ENCODE assay signal across 9 cellular contexts in the genomic region with DNA sequence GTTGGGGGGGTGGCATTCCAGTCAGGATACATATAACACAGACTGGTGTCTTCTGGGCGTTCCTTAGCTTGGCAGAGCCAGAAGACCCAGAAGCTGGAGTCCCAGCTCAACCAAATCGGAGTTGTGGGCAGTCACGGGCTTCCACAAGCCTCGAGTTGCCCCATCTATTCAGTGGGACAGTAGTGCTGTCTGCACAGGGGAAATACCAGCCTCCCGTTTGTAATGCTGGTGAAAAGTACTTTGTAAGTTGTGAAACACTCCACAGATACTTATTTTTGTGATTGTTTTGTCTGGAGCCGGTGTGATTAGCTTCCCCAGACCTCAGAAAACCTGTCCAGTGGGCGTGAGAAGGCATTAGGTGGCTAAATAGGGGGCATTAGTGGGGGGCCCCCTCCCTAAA. TPM values are rescaled to one million over a fixed set of nuclear protein-coding genes. Genes with fewer than 3 reads are reported as not detected.
DNase-seq lines count a peak whose midpoint lies in the region; ATAC-seq and TF ChIP-seq lines count a peak whose summit lies in the region.
"Had no signal": no experiment of that assay in that cellular context is flagged by ENCODE, and none has a peak within 500 bp of the region (broad histone marks: within the 10 kb centered on the region; RNA-seq: fewer than 3 reads in every experiment).

No MANE protein-coding gene starts in this region.

- H3K4me3 Mint-ChIP-seq in activated CD4-positive, alpha-beta memory T cell treated with anti-CD3 and anti-CD28 coated beads for 36 hours, result peak overlapping the region; percentile 72

- H3K4me3 ChIP-seq in AG04449 (ENCODE audit: low read depth, low read length) (peak overlapping the region; percentile 37), mesendoderm (ENCODE audit: low read length) (no peak overlapping the region)

- no CpG with 5 or more reads among the region's 7 CpGs for WGBS in mesendoderm (ENCODE audit: extremely low coverage, insufficient coverage, low lambda C conversion rate)

- no peak for DNase-seq in AG04449 (ENCODE audit: low read depth, low spot score)
- no peak for DNase-seq in activated CD4-positive, alpha-beta memory T cell treated with anti-CD3 and anti-CD28 coated beads for 36 hours
- DNase-seq in mesendoderm, result no peak
- DNase-seq in epidermal melanocyte (ENCODE audit: insufficient read length, low spot score), result no peak
- no peak for DNase-seq in activated CD4-positive, CD25-positive, alpha-beta regulatory T cell treated with anti-CD3 and anti-CD28 coated beads, Interleukin-2, amount 50 U/mL, for 72 hours
- no peak for DNase-seq in left colon

- peaks cover 20% of the 10 kb centered on the region for H3K79me1 ChIP-seq in mesendoderm (ENCODE audit: low read length)

- no peaks in the 10 kb centered on the region for H3K9me3 Mint-ChIP-seq in activated CD4-positive, alpha-beta memory T cell treated with anti-CD3 and anti-CD28 coated beads for 36 hours

- H2BK120ac ChIP-seq in mesendoderm (ENCODE audit: low read depth, low read length), result no peak overlapping the region

- POLR2A ChIA-PET in AG04449 (lab: Yijun Ruan, JAX), result interaction anchor here (1.3 to 1.7 kb wide), 2 partner anchors 9 to 17 kb away, joined by 3 to 8 read pairs; no protein-coding TSS in a partner anchor
- POLR2A ChIA-PET in activated CD4-positive, alpha-beta memory T cell treated with anti-CD3 and anti-CD28 coated beads for 36 hours (lab: Charles Lee), result interaction anchor here (0.6 to 2.2 kb wide), 5 partner anchors 9 to 218 kb away, joined by 3 to 15 read pairs (median 3); partner anchors contain the start of gene DGKZ

- peaks cover 2% of the 10 kb centered on the region for H3K4me1 ChIP-seq in mesendoderm (ENCODE audit: control insufficient read depth, low read depth, low read length)

- H3K56ac ChIP-seq in mesendoderm (ENCODE audit: low read length), result peak overlapping the region; percentile 44

- no peak overlapping the region for H3K4me2 ChIP-seq in mesendoderm (ENCODE audit: low read length)

- H3K27me3 Mint-ChIP-seq in activated CD4-positive, alpha-beta memory T cell treated with anti-CD3 and anti-CD28 coated beads for 36 hours, result no peaks in the 10 kb centered on the region

- H3K27ac ChIP-seq in mesendoderm (ENCODE audit: low read depth, low read length), result no peak overlapping the region

- H4K8ac ChIP-seq in mesendoderm (ENCODE audit: low read depth, low read length), result no peak overlapping the region

- peak; percentile 23 for ATAC-seq in GM21717 (IDR thresholded peaks at IDR 0.05; ENCODE audit: unreplicated experiment)
- no peak for ATAC-seq in GM21825 (IDR thresholded peaks at IDR 0.05; ENCODE audit: unreplicated experiment)
- ATAC-seq in left colon, result no peak

- H3K36me3 ChIP-seq in mesendoderm (ENCODE audit: control insufficient read depth, insufficient read depth, low read length), result no peaks in the 10 kb centered on the region

- no peak overlapping the region for H4K5ac ChIP-seq in mesendoderm (ENCODE audit: low read length)

- H3K27ac Mint-ChIP-seq in activated CD4-positive, alpha-beta memory T cell treated with anti-CD3 and anti-CD28 coated beads for 36 hours, result peak overlapping the region; percentile 84

- no peaks in the 10 kb centered on the region for H3K27me3 ChIP-seq in mesendoderm (ENCODE audit: insufficient read depth, low read length, poor library complexity)

- no peak overlapping the region for H2BK15ac ChIP-seq in mesendoderm (replicated peaks; ENCODE audit: low read depth)

- peak overlapping the region; percentile 11 for H3K9ac ChIP-seq in mesendoderm (ENCODE audit: low read length)

- intact Hi-C loops in activated CD4-positive, alpha-beta memory T cell treated with anti-CD3 and anti-CD28 coated beads for 36 hours (cut with micrococcal nuclease), result loop anchor here (1.0 to 2.0 kb wide), 2 partner anchors 8 to 20 kb away; partner anchors contain the start of gene MDK
- intact Hi-C loops in left colon (cut with DNase I, micrococcal nuclease), result no loop called here

- peaks cover 16% of the 10 kb centered on the region for H3K79me2 ChIP-seq in mesendoderm (ENCODE audit: control insufficient read depth, insufficient read depth, low read length)

- no peak overlapping the region for H3K23ac ChIP-seq in mesendoderm (ENCODE audit: low read length)

- H2AK5ac ChIP-seq in mesendoderm (ENCODE audit: low read length), result no peak overlapping the region

- H3K18ac ChIP-seq in mesendoderm (ENCODE audit: low read length), result no peak overlapping the region

- TF ChIP-seq CTCF in AG04449 (IDR thresholded peaks at IDR 0.05; ENCODE audit: insufficient read depth, low read length, missing control alignments), result no peak

- no peak overlapping the region for H3K4ac ChIP-seq in mesendoderm (ENCODE audit: low read depth, low read length)

- H3K36me3 Mint-ChIP-seq in activated CD4-positive, alpha-beta memory T cell treated with anti-CD3 and anti-CD28 coated beads for 36 hours, result no peaks in the 10 kb centered on the region

- H3K4me1 Mint-ChIP-seq in activated CD4-positive, alpha-beta memory T cell treated with anti-CD3 and anti-CD28 coated beads for 36 hours (ENCODE audit: low read depth), result peaks cover 64% of the 10 kb centered on the region

- H2BK5ac ChIP-seq in mesendoderm (ENCODE audit: low read length), result no peak overlapping the region

- CTCF ChIA-PET in AG04449 (lab: Yijun Ruan, JAX), result interaction anchor here (1.0 to 27.5 kb wide), 11 partner anchors 3 to 261 kb away, joined by 3 to 498 read pairs (median 6); partner anchors contain the start of gene DGKZ
- CTCF ChIA-PET in activated CD4-positive, alpha-beta memory T cell treated with anti-CD3 and anti-CD28 coated beads for 36 hours (lab: Charles Lee), result interaction anchor here (0.8 to 17.2 kb wide), 7 partner anchors 8 to 139 kb away, joined by 3 to 346 read pairs (median 5); partner anchors contain the start of gene DGKZ

RNA-seq across cellular contexts. Expression of gene DGKZ, which starts 13.6 kb away (rescaled TPM):
- total RNA-seq in activated CD4-positive, alpha-beta memory T cell treated with anti-CD3 and anti-CD28 coated beads for 36 hours, result 10 to 100 TPM; 85.3 to 88.7 TPM
- polyA plus RNA-seq in mesendoderm (2013, experiment 1 of 2), result 67.4 TPM
- polyA plus RNA-seq in mesendoderm (2013, experiment 2 of 2), result 62.6 TPM
- total RNA-seq in left colon, result 10 to 100 TPM; 44.9 to 47.9 TPM

RNA-seq across cellular contexts. Expression of gene MDK, which starts 20.6 kb away (rescaled TPM):
- 1 to 10 TPM; 5.9 to 7.0 TPM for total RNA-seq in activated CD4-positive, alpha-beta memory T cell treated with anti-CD3 and anti-CD28 coated beads for 36 hours
- 371 TPM for polyA plus RNA-seq in mesendoderm (2013, experiment 1 of 2)
- 374 TPM for polyA plus RNA-seq in mesendoderm (2013, experiment 2 of 2)
- 100 to 1,000 TPM; 136 to 195 TPM for total RNA-seq in left colon

RNA-seq across cellular contexts. Expression of gene CHRM4, which starts 30.7 kb away (rescaled TPM):
- total RNA-seq in activated CD4-positive, alpha-beta memory T cell treated with anti-CD3 and anti-CD28 coated beads for 36 hours, result not detected
- polyA plus RNA-seq in mesendoderm (2013, experiment 1 of 2), result 0.14 TPM
- polyA plus RNA-seq in mesendoderm (2013, experiment 2 of 2), result 0.15 TPM
- total RNA-seq in left colon, result 1 to 10 TPM in 1 of 2 donors, under 1 TPM in 1; 0.67 to 3.1 TPM
- total RNA-seq: mesenteric fat pad had no signal

Comparison
In these comparisons a context has a peak if more than half of its experiments do, and no peak if none do; other contexts are left out.
1. RNA of gene MDK, which starts 20.6 kb away (total RNA-seq): 136 to 195 TPM in left colon; 5.9 to 7.0 TPM in activated CD4-positive, alpha-beta memory T cell treated with anti-CD3 and anti-CD28 coated beads for 36 hours; every median in the first group is over 10 times any median in the second.